Comparison of ENCODE assay signal across 9 cellular contexts in the genomic region with DNA sequence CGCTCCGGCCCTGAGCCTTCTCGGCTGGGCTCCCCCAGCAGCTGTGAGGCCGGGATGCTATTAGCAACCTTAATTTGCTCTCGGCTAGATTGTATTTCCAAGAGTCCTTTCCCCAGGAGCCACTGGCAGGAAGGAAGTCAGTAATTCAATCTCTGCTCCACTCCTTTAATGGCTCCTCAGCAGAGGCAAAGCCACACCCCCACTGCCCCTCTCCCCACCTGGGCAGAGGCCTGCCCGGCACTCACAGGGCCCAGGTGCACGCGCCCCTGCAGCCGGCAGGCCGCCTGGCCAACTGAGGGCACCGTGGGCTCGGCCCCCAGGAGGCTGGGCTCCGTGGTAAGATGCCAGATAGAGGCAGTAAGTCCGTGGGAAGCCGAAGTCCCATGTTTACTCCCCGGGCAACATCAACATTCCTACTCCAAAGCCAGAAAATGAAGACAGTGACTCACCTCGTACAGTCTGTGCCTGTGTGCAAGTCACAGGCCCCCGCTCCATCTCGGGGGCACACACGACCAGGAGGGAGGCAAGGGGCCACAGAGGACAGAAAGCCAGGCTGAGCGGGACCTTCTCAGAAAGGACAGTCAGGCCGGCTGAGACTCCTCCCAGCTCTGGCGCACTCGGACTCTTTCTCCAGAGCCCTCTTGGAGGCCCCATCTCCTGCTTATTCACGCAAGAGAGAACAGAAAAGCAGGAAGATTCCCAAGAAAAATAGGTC. TPM values are rescaled to one million over a fixed set of nuclear protein-coding genes. Genes with fewer than 3 reads are reported as not detected.
DNase-seq lines count a peak whose midpoint lies in the region; ATAC-seq lines count a peak whose summit lies in the region.
"Had no signal": no experiment of that assay in that cellular context is flagged by ENCODE, and none has a peak within 500 bp of the region (broad histone marks: within the 10 kb centered on the region; RNA-seq: fewer than 3 reads in every experiment).

No MANE protein-coding gene starts in this region.

- peak overlapping the region; percentile 51 for H3K4me3 ChIP-seq in BLaER1
- H3K4me3 ChIP-seq in muscle layer of duodenum (ENCODE audit: low read depth in 1 of 2, low read length in 2 of 2): peak overlapping the region; percentile 42 to 63

- H3K9ac ChIP-seq in BLaER1: peak overlapping the region; percentile 62; the same call in 1 of the 2 replicates

- no peaks in the 10 kb centered on the region for H3K36me3 Mint-ChIP-seq in activated CD4-positive, alpha-beta memory T cell treated with anti-CD3 and anti-CD28 coated beads for 36 hours

- H3K27ac ChIP-seq in BLaER1 (peak overlapping the region; percentile 75), muscle layer of duodenum (ENCODE audit: low read length) (peak overlapping the region; percentile 60)

- H3K36me3 ChIP-seq in BLaER1 (no peaks in the 10 kb centered on the region), muscle layer of duodenum (ENCODE audit: control insufficient read depth in 1 of 2, insufficient read depth in 2 of 2, low read length in 2 of 2) (no peaks in the 10 kb centered on the region)

- POLR2A ChIA-PET in activated CD4-positive, alpha-beta memory T cell treated with anti-CD3 and anti-CD28 coated beads for 36 hours (lab: Charles Lee): no interaction called here

- H4K20me1 ChIP-seq in BLaER1: peaks cover 12% of the 10 kb centered on the region

- intact Hi-C loops in activated CD4-positive, alpha-beta memory T cell treated with anti-CD3 and anti-CD28 coated beads for 36 hours (cut with micrococcal nuclease): no loop called here

- H3K27me3 ChIP-seq in BLaER1 (no peaks in the 10 kb centered on the region), muscle layer of duodenum (ENCODE audit: low read depth, low read length) (peaks cover 12% of the 10 kb centered on the region)

- H3K4me3 Mint-ChIP-seq in activated CD4-positive, alpha-beta memory T cell treated with anti-CD3 and anti-CD28 coated beads for 36 hours: no peak overlapping the region

- peaks cover 62% of the 10 kb centered on the region for H3K4me1 Mint-ChIP-seq in activated CD4-positive, alpha-beta memory T cell treated with anti-CD3 and anti-CD28 coated beads for 36 hours (ENCODE audit: low read depth)

- H3K27me3 Mint-ChIP-seq in activated CD4-positive, alpha-beta memory T cell treated with anti-CD3 and anti-CD28 coated beads for 36 hours: peaks cover 6% of the 10 kb centered on the region

- ATAC-seq in HG03439 (IDR thresholded peaks at IDR 0.05; ENCODE audit: unreplicated experiment): no peak
- no peak for ATAC-seq in HG03280 (IDR thresholded peaks at IDR 0.05; ENCODE audit: unreplicated experiment)

- H3K4me1 ChIP-seq in BLaER1 (peaks cover 76% of the 10 kb centered on the region), muscle layer of duodenum (ENCODE audit: control insufficient read depth in 1 of 2, insufficient read depth in 2 of 2, low read length in 2 of 2) (peaks cover 17 to 80% of the 10 kb centered on the region in 2 donors)

- peak overlapping the region; percentile 94 for H3K4me2 ChIP-seq in BLaER1

- H3K9me3 ChIP-seq in BLaER1 (no peaks in the 10 kb centered on the region), muscle layer of duodenum (ENCODE audit: control insufficient read depth in 1 of 2, low read length in 2 of 2) (no peaks in the 10 kb centered on the region)

- no peak overlapping the region for H3K27ac Mint-ChIP-seq in activated CD4-positive, alpha-beta memory T cell treated with anti-CD3 and anti-CD28 coated beads for 36 hours

- CTCF ChIA-PET in activated CD4-positive, alpha-beta memory T cell treated with anti-CD3 and anti-CD28 coated beads for 36 hours (lab: Charles Lee): no interaction called here

- no peaks in the 10 kb centered on the region for H3K9me3 Mint-ChIP-seq in activated CD4-positive, alpha-beta memory T cell treated with anti-CD3 and anti-CD28 coated beads for 36 hours

- peak; percentile 61 for DNase-seq in NCI-H187 treated with DMSO at 0.1 percent for 48 hours (lab: John Stamatoyannopoulos, UW)
- peak; percentile 62 to 67 for DNase-seq in cerebellar nuclear complex (lab: John Stamatoyannopoulos, UW)
- DNase-seq in activated CD4-positive, alpha-beta memory T cell treated with anti-CD3 and anti-CD28 coated beads for 36 hours: no peak
- no peak for DNase-seq in stimulated activated CD4-positive, alpha-beta T cell treated with anti-CD3 and anti-CD28 coated beads, Interleukin-4, amount 100 ng/mL, for 24 hours
- DNase-seq: DND-41 had no signal

RNA-seq across cellular contexts. Expression of a gene that starts 5.1 kb away (rescaled TPM):
- 10 to 100 TPM; 24.6 to 30.3 TPM for total RNA-seq in activated CD4-positive, alpha-beta memory T cell treated with anti-CD3 and anti-CD28 coated beads for 36 hours

Comparison
In these comparisons a context has a peak if more than half of its experiments do, and no peak if none do; other contexts are left out.
1. DNase-seq: peak in NCI-H187 treated with DMSO at 0.1 percent for 48 hours (single experiment) and cerebellar nuclear complex (2 of 2); none in activated CD4-positive, alpha-beta memory T cell treated with anti-CD3 and anti-CD28 coated beads for 36 hours (single experiment) and stimulated activated CD4-positive, alpha-beta T cell treated with anti-CD3 and anti-CD28 coated beads, Interleukin-4, amount 100 ng/mL, for 24 hours (single experiment).